ENCODE assay signal across 1 cellular context in genomic region chr14:102913341-102914211, GRCh38.
TF ChIP-seq lines count a peak whose summit lies in the region.

No MANE protein-coding gene starts in this region.

TF ChIP-seq in GM12878, 131 proteins besides CTCF, POLR2A, EP300 and RAD21 (continued from another document):
- TF ChIP-seq BACH1 (IDR thresholded peaks at IDR 0.05; ENCODE audit: borderline replicate concordance) = 0 out of 2 replicates have a peak, but pooled peaks have one; percentile 51
- TF ChIP-seq ZZZ3 (IDR thresholded peaks at IDR 0.05; ENCODE audit: control insufficient read depth, insufficient read length, low read depth) = no peak
- TF ChIP-seq POU2F2 (IDR thresholded peaks at IDR 0.05; ENCODE audit: borderline replicate concordance, low read depth, low read length) = 0 out of 3 replicates have a peak, but pooled peaks have one; percentile 4
